ENCODE assay signal across 8 cellular contexts in genomic region chr5:73625905-73626811, GRCh38. TPM values are rescaled to one million over a fixed set of nuclear protein-coding genes. Genes with fewer than 3 reads are reported as not detected.
DNase-seq lines count a peak whose midpoint lies in the region; ATAC-seq and TF ChIP-seq lines count a peak whose summit lies in the region.

A gene with protein sequence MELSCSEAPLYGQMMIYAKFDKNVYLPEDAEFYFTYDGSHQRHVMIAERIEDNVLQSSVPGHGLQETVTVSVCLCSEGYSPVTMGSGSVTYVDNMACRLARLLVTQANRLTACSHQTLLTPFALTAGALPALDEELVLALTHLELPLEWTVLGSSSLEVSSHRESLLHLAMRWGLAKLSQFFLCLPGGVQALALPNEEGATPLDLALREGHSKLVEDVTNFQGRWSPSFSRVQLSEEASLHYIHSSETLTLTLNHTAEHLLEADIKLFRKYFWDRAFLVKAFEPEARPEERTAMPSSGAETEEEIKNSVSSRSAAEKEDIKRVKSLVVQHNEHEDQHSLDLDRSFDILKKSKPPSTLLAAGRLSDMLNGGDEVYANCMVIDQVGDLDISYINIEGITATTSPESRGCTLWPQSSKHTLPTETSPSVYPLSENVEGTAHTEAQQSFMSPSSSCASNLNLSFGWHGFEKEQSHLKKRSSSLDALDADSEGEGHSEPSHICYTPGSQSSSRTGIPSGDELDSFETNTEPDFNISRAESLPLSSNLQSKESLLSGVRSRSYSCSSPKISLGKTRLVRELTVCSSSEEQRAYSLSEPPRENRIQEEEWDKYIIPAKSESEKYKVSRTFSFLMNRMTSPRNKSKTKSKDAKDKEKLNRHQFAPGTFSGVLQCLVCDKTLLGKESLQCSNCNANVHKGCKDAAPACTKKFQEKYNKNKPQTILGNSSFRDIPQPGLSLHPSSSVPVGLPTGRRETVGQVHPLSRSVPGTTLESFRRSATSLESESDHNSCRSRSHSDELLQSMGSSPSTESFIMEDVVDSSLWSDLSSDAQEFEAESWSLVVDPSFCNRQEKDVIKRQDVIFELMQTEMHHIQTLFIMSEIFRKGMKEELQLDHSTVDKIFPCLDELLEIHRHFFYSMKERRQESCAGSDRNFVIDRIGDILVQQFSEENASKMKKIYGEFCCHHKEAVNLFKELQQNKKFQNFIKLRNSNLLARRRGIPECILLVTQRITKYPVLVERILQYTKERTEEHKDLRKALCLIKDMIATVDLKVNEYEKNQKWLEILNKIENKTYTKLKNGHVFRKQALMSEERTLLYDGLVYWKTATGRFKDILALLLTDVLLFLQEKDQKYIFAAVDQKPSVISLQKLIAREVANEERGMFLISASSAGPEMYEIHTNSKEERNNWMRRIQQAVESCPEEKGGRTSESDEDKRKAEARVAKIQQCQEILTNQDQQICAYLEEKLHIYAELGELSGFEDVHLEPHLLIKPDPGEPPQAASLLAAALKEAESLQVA (N-terminal part only) (plus strand): TSS chr5:73626196. CDS start chr5:73684852, 58,656 bp downstream.

- H3K4me1 ChIP-seq in BE2C (peaks cover 38% of the 10 kb centered on the region), mesenchymal stem cell (ENCODE audit: control insufficient read depth, insufficient read depth, low read depth, low read length) (peaks cover 4% of the 10 kb centered on the region)

- no peaks in the 10 kb centered on the region for H3K9me3 Mint-ChIP-seq in endothelial cell (ENCODE audit: unreplicated experiment)
- no peaks in the 10 kb centered on the region for H3K9me3 Mint-ChIP-seq in stimulated activated naive CD8-positive, alpha-beta T cell treated with anti-CD3 and anti-CD28 coated beads, Interleukin-15, Interleukin-2, amounts not matched to agents 100 ng/mL and 50 ng/mL, for 24 hours

- H3K4me3 Mint-ChIP-seq in endothelial cell (ENCODE audit: unreplicated experiment), result peak within 1 kb of the TSS; percentile 85
- H3K4me3 Mint-ChIP-seq in stimulated activated naive CD8-positive, alpha-beta T cell treated with anti-CD3 and anti-CD28 coated beads, Interleukin-15, Interleukin-2, amounts not matched to agents 100 ng/mL and 50 ng/mL, for 24 hours, result peak within 1 kb of the TSS; percentile 70

- peak within 1 kb of the TSS; percentile 87 for H3K4me2 ChIP-seq in mesenchymal stem cell (ENCODE audit: low read length, poor library complexity, severe bottlenecking)

- DNase-seq in BE2C (peak; percentile 87), M059J (ENCODE audit: low read depth) (peak; percentile 79), endothelial cell (ENCODE audit: low spot score) (peak; percentile 26), mesenchymal stem cell (peak; percentile 52), superior temporal gyrus (ENCODE audit: extremely low spot score) (no peak)

- H3K9me3 ChIP-seq in BE2C (no peaks in the 10 kb centered on the region), mesenchymal stem cell (ENCODE audit: control insufficient read depth, low read length) (no peaks in the 10 kb centered on the region)

- H3K27me3 ChIP-seq in BE2C (no peaks in the 10 kb centered on the region), mesenchymal stem cell (ENCODE audit: control insufficient read depth in 1 of 2, insufficient read depth in 1 of 2, low read length in 2 of 2) (peaks cover 0 to 26% of the 10 kb centered on the region in 2 experiments)

- ATAC-seq in GM19025 (IDR thresholded peaks at IDR 0.05; ENCODE audit: low read depth, unreplicated experiment), result peak; percentile 77

- H3K27ac ChIP-seq in mesenchymal stem cell (ENCODE audit: low read length, poor library complexity, severe bottlenecking), result peak within 1 kb of the TSS; percentile 47

- no peaks in the 10 kb centered on the region for H3K4me1 Mint-ChIP-seq in endothelial cell (ENCODE audit: unreplicated experiment)
- H3K4me1 Mint-ChIP-seq in stimulated activated naive CD8-positive, alpha-beta T cell treated with anti-CD3 and anti-CD28 coated beads, Interleukin-15, Interleukin-2, amounts not matched to agents 100 ng/mL and 50 ng/mL, for 24 hours (ENCODE audit: low read depth), result no peaks in the 10 kb centered on the region

- H2BK12ac ChIP-seq in mesenchymal stem cell (ENCODE audit: low read length in 2 of 2), result peak within 1 kb of the TSS in 1 of 2 experiments; percentile 79

- H3K36me3 Mint-ChIP-seq in endothelial cell (ENCODE audit: low read depth, unreplicated experiment), result no peaks in the 10 kb centered on the region
- H3K36me3 Mint-ChIP-seq in stimulated activated naive CD8-positive, alpha-beta T cell treated with anti-CD3 and anti-CD28 coated beads, Interleukin-15, Interleukin-2, amounts not matched to agents 100 ng/mL and 50 ng/mL, for 24 hours (ENCODE audit: low read depth), result no peaks in the 10 kb centered on the region

- TF ChIP-seq CTCF in BE2C (IDR thresholded peaks at IDR 0.05; ENCODE audit: low read depth, low read length) (no peak), WI38 (IDR thresholded peaks at IDR 0.05; ENCODE audit: low read depth, low read length) (no peak), endothelial cell (IDR thresholded peaks at IDR 0.05; ENCODE audit: unreplicated experiment) (no peak)

- WGBS in mesenchymal stem cell, result 3% methylated on average over 69 of the region's 97 CpGs

- peak within 1 kb of the TSS; percentile 96 for H2BK120ac ChIP-seq in mesenchymal stem cell (ENCODE audit: low read depth, low read length)

- H3K79me1 ChIP-seq in mesenchymal stem cell (replicated peaks; ENCODE audit: low read length, poor library complexity, severe bottlenecking), result no peaks in the 10 kb centered on the region

- H3K14ac ChIP-seq in mesenchymal stem cell (ENCODE audit: low read length in 2 of 2), result peak within 1 kb of the TSS in 1 of 2 experiments; percentile 48

- no peak within 1 kb of the TSS for H3K23ac ChIP-seq in mesenchymal stem cell (ENCODE audit: low read length in 2 of 2)

- H2AK5ac ChIP-seq in mesenchymal stem cell (ENCODE audit: low read length, severe bottlenecking), result no peak within 1 kb of the TSS

- no peak within 1 kb of the TSS for H3K27ac Mint-ChIP-seq in endothelial cell (ENCODE audit: unreplicated experiment)
- no peak within 1 kb of the TSS for H3K27ac Mint-ChIP-seq in stimulated activated naive CD8-positive, alpha-beta T cell treated with anti-CD3 and anti-CD28 coated beads, Interleukin-15, Interleukin-2, amounts not matched to agents 100 ng/mL and 50 ng/mL, for 24 hours

- peak within 1 kb of the TSS; percentile 69 to 97 for H3K4ac ChIP-seq in mesenchymal stem cell (ENCODE audit: low read depth in 1 of 2, low read length in 2 of 2)

- H4K91ac ChIP-seq in mesenchymal stem cell (ENCODE audit: low read length), result peak within 1 kb of the TSS; percentile 84

- H4K8ac ChIP-seq in mesenchymal stem cell (ENCODE audit: low read length), result peak within 1 kb of the TSS; percentile 84

- H3K18ac ChIP-seq in mesenchymal stem cell (ENCODE audit: low read depth in 1 of 2, low read length in 2 of 2), result peak within 1 kb of the TSS; percentile 76 to 83

- peak within 1 kb of the TSS; percentile 93 for H2BK5ac ChIP-seq in mesenchymal stem cell (ENCODE audit: low read depth, low read length, poor library complexity, severe bottlenecking)

- H3K9ac ChIP-seq in mesenchymal stem cell (ENCODE audit: low read length), result peak within 1 kb of the TSS; percentile 73

- H2AFZ ChIP-seq in mesenchymal stem cell (ENCODE audit: low read depth, low read length), result peak within 1 kb of the TSS; percentile 80

- H3K4me3 ChIP-seq in BE2C (ENCODE audit: low read depth, low read length) (peak within 1 kb of the TSS; percentile 72), WI38 (ENCODE audit: low read depth, low read length) (peak within 1 kb of the TSS; percentile 94), mesenchymal stem cell (ENCODE audit: insufficient read depth in 1 of 2, low read depth in 1 of 2, low read length in 2 of 2) (peak within 1 kb of the TSS; percentile 80 to 82)

- H3K27me3 Mint-ChIP-seq in endothelial cell (ENCODE audit: unreplicated experiment), result peaks cover 8% of the 10 kb centered on the region
- peaks cover 77% of the 10 kb centered on the region for H3K27me3 Mint-ChIP-seq in stimulated activated naive CD8-positive, alpha-beta T cell treated with anti-CD3 and anti-CD28 coated beads, Interleukin-15, Interleukin-2, amounts not matched to agents 100 ng/mL and 50 ng/mL, for 24 hours

- H2BK15ac ChIP-seq in mesenchymal stem cell (ENCODE audit: low read depth, poor library complexity, severe bottlenecking), result no peak within 1 kb of the TSS

- H3K36me3 ChIP-seq in BE2C (0 out of 2 replicates have a peak, but pooled peaks cover 2% of the 10 kb centered on the region), mesenchymal stem cell (ENCODE audit: control insufficient read depth in 1 of 2, insufficient read depth in 2 of 2, low read depth in 1 of 2, low read length in 2 of 2) (no peaks in the 10 kb centered on the region)

RNA-seq across cellular contexts. Expression of the gene that starts here (rescaled TPM):
- polyA plus RNA-seq in BE2C (2012; ENCODE audit: insufficient read depth, insufficient read length, low read depth), result 10.7 TPM
- total RNA-seq in M059J (2014; rRNA removed; shearing (Covaris generic)), result 7.1 and 12.0 TPM in 2 replicates
- total RNA-seq in endothelial cell (ENCODE audit: unreplicated experiment), result 1.5 TPM
- polyA plus RNA-seq in mesenchymal stem cell (2013, experiment 1 of 2), result 6.0 TPM
- polyA plus RNA-seq in mesenchymal stem cell (2013, experiment 2 of 2), result 5.8 TPM
